8 cellular contexts compared by ENCODE assay signal in the genomic region with DNA sequence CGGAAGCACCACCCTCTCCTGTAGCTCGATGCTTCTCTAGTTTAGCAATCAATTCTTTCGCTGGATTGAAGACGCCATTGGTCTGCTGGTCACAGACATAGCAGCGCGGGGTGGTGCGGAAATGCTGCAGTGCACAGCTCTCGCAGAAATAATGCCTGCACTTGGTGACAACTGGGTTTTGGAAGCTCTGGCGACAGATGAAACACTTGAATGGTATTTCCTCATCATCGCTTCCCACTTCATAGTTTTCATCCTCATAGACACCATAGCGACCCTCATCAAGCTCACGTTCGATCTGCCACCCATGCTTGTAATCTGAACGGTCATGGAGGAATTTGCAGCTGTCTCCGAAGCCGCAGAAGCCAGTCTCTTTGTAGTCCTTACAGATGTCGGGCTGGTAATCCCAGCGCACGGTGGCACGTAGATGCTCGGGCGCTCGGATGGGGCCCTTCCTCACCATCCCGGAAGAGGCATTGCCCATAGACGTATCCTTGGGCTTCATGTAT. TPM values are rescaled to one million over a fixed set of nuclear protein-coding genes. Genes with fewer than 3 reads are reported as not detected.
DNase-seq lines count a peak whose midpoint lies in the region; ATAC-seq and TF ChIP-seq lines count a peak whose summit lies in the region.

No MANE protein-coding gene starts in this region.

- peak overlapping the region; percentile 98 for H3K27ac Mint-ChIP-seq in activated CD8-positive, alpha-beta T cell treated with anti-CD3 and anti-CD28 coated beads for 36 hours

- no peaks in the 10 kb centered on the region for H3K9me3 ChIP-seq in Loucy (ENCODE audit: insufficient read depth, low read depth, low read length)

- no peak for TF ChIP-seq POLR2A in erythroblast (IDR thresholded peaks at IDR 0.05; ENCODE audit: low read length)

- DNase-seq in AG20443 (ENCODE audit: low spot score) (peak; percentile 31), erythroblast (lab: John Stamatoyannopoulos, UW) (peak; percentile 42 to 61), myocyte (ENCODE audit: low read depth) (peak; percentile 59)
- DNase-seq in activated CD8-positive, alpha-beta T cell treated with anti-CD3 and anti-CD28 coated beads for 36 hours = peak; percentile 46

- H3K9me3 Mint-ChIP-seq in activated CD8-positive, alpha-beta T cell treated with anti-CD3 and anti-CD28 coated beads for 36 hours = no peaks in the 10 kb centered on the region

- peaks cover 11% of the 10 kb centered on the region for H3K4me1 Mint-ChIP-seq in activated CD8-positive, alpha-beta T cell treated with anti-CD3 and anti-CD28 coated beads for 36 hours (ENCODE audit: low read depth)

- no peaks in the 10 kb centered on the region; the same call in 1 of the 2 replicates for H3F3A ChIP-seq in Loucy (ENCODE audit: low read depth)

- POLR2A ChIA-PET in activated CD8-positive, alpha-beta T cell treated with anti-CD3 and anti-CD28 coated beads for 36 hours (lab: Charles Lee) = interaction anchor here (0.6 to 3.6 kb wide), 13 partner anchors 9 to 404 kb away, joined by 3 to 24 read pairs (median 4); partner anchors contain the start of genes RPL39, SOWAHD and UPF3B

- H3K27me3 ChIP-seq in Loucy (ENCODE audit: insufficient read depth, low read length, poor library complexity, severe bottlenecking) = no peaks in the 10 kb centered on the region

- H4K20me1 ChIP-seq in Loucy (ENCODE audit: insufficient read depth, low read length, poor library complexity, severe bottlenecking) = peaks cover 10% of the 10 kb centered on the region

- H3K4me3 ChIP-seq in Loucy (ENCODE audit: low read length, poor library complexity, severe bottlenecking) = peak overlapping the region; percentile 92
- peak overlapping the region; percentile 72 for H3K4me3 ChIP-seq in urinary bladder (ENCODE audit: low read depth, low read length)

- under 1% methylated on average over 25 of the region's 25 CpGs for WGBS in urinary bladder

- H3K79me2 ChIP-seq in Loucy (ENCODE audit: insufficient read depth, low read length) = peaks cover 60% of the 10 kb centered on the region

- no peaks in the 10 kb centered on the region for H3K27me3 Mint-ChIP-seq in activated CD8-positive, alpha-beta T cell treated with anti-CD3 and anti-CD28 coated beads for 36 hours

- H3K4me3 Mint-ChIP-seq in activated CD8-positive, alpha-beta T cell treated with anti-CD3 and anti-CD28 coated beads for 36 hours = peak overlapping the region; percentile 95

- ATAC-seq in GM19043 (IDR thresholded peaks at IDR 0.05; ENCODE audit: low read depth, unreplicated experiment) = peak; percentile 15
- ATAC-seq in activated CD8-positive, alpha-beta T cell treated with anti-CD3 and anti-CD28 coated beads for 36 hours = peak; percentile 21
- no peak for ATAC-seq in HG03457 (IDR thresholded peaks at IDR 0.05; ENCODE audit: unreplicated experiment)

- intact Hi-C loops in activated CD8-positive, alpha-beta T cell treated with anti-CD3 and anti-CD28 coated beads for 36 hours (cut with micrococcal nuclease) = loop anchor here (2.0 kb wide), 1 partner anchor 80 kb away; the partner anchor contains the start of gene RPL39

- peak overlapping the region; percentile 95 for H3K9ac ChIP-seq in Loucy (ENCODE audit: low read depth, low read length, poor library complexity, severe bottlenecking)

- H3K36me3 ChIP-seq in Loucy (ENCODE audit: insufficient read depth, low read length) (no peaks in the 10 kb centered on the region), urinary bladder (ENCODE audit: insufficient read depth) (no peaks in the 10 kb centered on the region)

- peaks cover 6% of the 10 kb centered on the region for H3K4me1 ChIP-seq in Loucy (ENCODE audit: insufficient read depth, low read length, poor library complexity, severe bottlenecking)
- H3K4me1 ChIP-seq in urinary bladder (ENCODE audit: insufficient read depth) = no peaks in the 10 kb centered on the region

- CTCF ChIA-PET in activated CD8-positive, alpha-beta T cell treated with anti-CD3 and anti-CD28 coated beads for 36 hours (lab: Charles Lee) = interaction anchor here (0.8 to 2.0 kb wide), 6 partner anchors 18 to 401 kb away, joined by 3 to 7 read pairs (median 4); partner anchors contain the start of genes RPL39 and UPF3B

- no peaks in the 10 kb centered on the region for H3K9me2 ChIP-seq in Loucy (replicated peaks; ENCODE audit: low read depth, low read length)

- peaks cover 25% of the 10 kb centered on the region for H3K36me3 Mint-ChIP-seq in activated CD8-positive, alpha-beta T cell treated with anti-CD3 and anti-CD28 coated beads for 36 hours (ENCODE audit: low read depth)

- TF ChIP-seq CTCF in Loucy (conservative IDR thresholded peaks at IDR 0.05; ENCODE audit: low read length) = no peak
- TF ChIP-seq CTCF in activated CD8-positive, alpha-beta T cell treated with anti-CD3 and anti-CD28 coated beads for 36 hours (IDR thresholded peaks at IDR 0.05) = no peak

- H2AFZ ChIP-seq in Loucy (ENCODE audit: low read length) = peak overlapping the region; percentile 46; the same call in 1 of the 2 replicates

- H3K27ac ChIP-seq in urinary bladder (ENCODE audit: low read depth) = peak overlapping the region; percentile 78

- peak overlapping the region; percentile 91 for H3K4me2 ChIP-seq in Loucy (ENCODE audit: low read depth, low read length, poor library complexity, severe bottlenecking)

RNA-seq across cellular contexts. Expression of gene RNF113A, which starts 0.9 kb away (rescaled TPM):
- total RNA-seq in activated CD8-positive, alpha-beta T cell treated with anti-CD3 and anti-CD28 coated beads for 36 hours = 10 to 100 TPM; 32.3 to 33.2 TPM
- total RNA-seq in myocyte (16.1 and 18.0 TPM in 2 replicates), urinary bladder (7.8 TPM)
- 18.6 TPM for polyA plus RNA-seq in myocyte (2012)
- polyA plus RNA-seq in urinary bladder = 16.0 TPM

RNA-seq across cellular contexts. Expression of gene NDUFA1, which starts 1.0 kb away (rescaled TPM):
- total RNA-seq in activated CD8-positive, alpha-beta T cell treated with anti-CD3 and anti-CD28 coated beads for 36 hours = 10 to 100 TPM; 85.5 to 90.6 TPM
- total RNA-seq in myocyte = 55.2 and 65.4 TPM in 2 replicates
- 233 TPM for polyA plus RNA-seq in myocyte (2012)
- total RNA-seq in urinary bladder = 87.9 TPM
- 120 TPM for polyA plus RNA-seq in urinary bladder

RNA-seq across cellular contexts. Expression of gene UPF3B, which starts 17.9 kb away (rescaled TPM):
- 10 to 100 TPM; 16.0 to 16.6 TPM for total RNA-seq in activated CD8-positive, alpha-beta T cell treated with anti-CD3 and anti-CD28 coated beads for 36 hours
- 1.7 and 2.6 TPM in 2 replicates for total RNA-seq in myocyte
- 4.4 TPM for polyA plus RNA-seq in myocyte (2012)
- 3.7 TPM for total RNA-seq in urinary bladder
- 9.9 TPM for polyA plus RNA-seq in urinary bladder

RNA-seq across cellular contexts. Expression of gene AKAP14, which starts 25.0 kb away (rescaled TPM):
- not detected for total RNA-seq in activated CD8-positive, alpha-beta T cell treated with anti-CD3 and anti-CD28 coated beads for 36 hours
- not detected in 2 replicates for total RNA-seq in myocyte
- 0.67 TPM for polyA plus RNA-seq in myocyte (2012)
- not detected for total RNA-seq in urinary bladder
- polyA plus RNA-seq in urinary bladder = not detected
